In the genomic region with DNA sequence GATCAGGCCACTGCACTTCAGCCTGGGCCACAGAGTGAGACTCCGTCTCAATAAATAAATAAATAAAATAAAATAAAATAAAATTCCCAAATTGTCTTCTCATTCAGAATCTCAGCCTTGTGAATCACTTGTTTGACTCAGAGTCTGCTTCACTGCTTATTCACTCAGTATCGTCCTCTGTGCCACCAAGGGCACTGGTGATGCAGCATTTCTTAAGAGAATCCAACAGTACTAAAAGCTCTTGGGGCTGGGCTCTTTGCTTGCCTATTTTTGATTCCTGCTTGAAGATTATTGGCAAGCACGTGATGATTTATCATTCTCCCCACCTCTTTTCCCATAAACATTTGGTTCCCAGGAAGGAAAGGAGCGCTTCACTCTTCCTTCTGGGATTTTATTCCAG, we compare ENCODE assay signal across 14 cellular contexts. TPM values are rescaled to one million over a fixed set of nuclear protein-coding genes. Genes with fewer than 3 reads are reported as not detected.
DNase-seq lines count a peak whose midpoint lies in the region; ATAC-seq and TF ChIP-seq lines count a peak whose summit lies in the region.
"Had no signal": no experiment of that assay in that cellular context is flagged by ENCODE, and none has a peak within 500 bp of the region (broad histone marks: within the 10 kb centered on the region; RNA-seq: fewer than 3 reads in every experiment).

No MANE protein-coding gene starts in this region.

- H3K4me3 ChIP-seq in RWPE2 (ENCODE audit: severe bottlenecking), result no peak overlapping the region
- H3K4me3 ChIP-seq: hepatocyte, transverse colon had no signal

- no peak for TF ChIP-seq CTCF in RWPE2 (IDR thresholded peaks at IDR 0.05; ENCODE audit: poor library complexity, severe bottlenecking)
- no peak for TF ChIP-seq CTCF in omental fat pad (IDR thresholded peaks at IDR 0.05)

- H3K9me3 ChIP-seq in RWPE2 (ENCODE audit: severe bottlenecking), result no peaks in the 10 kb centered on the region
- H3K9me3 ChIP-seq: transverse colon had no signal

- intact Hi-C loops in posterior cingulate gyrus (cut with DNase I), result no loop called here

- DNase-seq in GM04504 (ENCODE audit: low read depth) (peak; percentile 30), RWPE2 (ENCODE audit: low spot score) (no peak), fibroblast of gingiva (ENCODE audit: low read depth) (peak; percentile 6), stromal cell of bone marrow (ENCODE audit: low read depth) (peak; percentile 85), posterior cingulate gyrus (no peak), omental fat pad (ENCODE audit: low spot score) (no peak)
- DNase-seq: activated CD4-positive, alpha-beta T cell treated with anti-CD3 and anti-CD28 coated beads, Interleukin-2, amount 50 U/mL, for 48 hours; GDM1; midbrain; NCI-H1105; NCI-H2227 treated with DMSO at 0.1 percent for 48 hours; transverse colon had no signal

- 0 out of 3 replicates have a peak, but pooled peaks have one; percentile 51 for ATAC-seq in RWPE2 (ENCODE audit: low read depth)
- ATAC-seq in GM18511 (IDR thresholded peaks at IDR 0.05; ENCODE audit: unreplicated experiment), result no peak
- no peak for ATAC-seq in omental fat pad (ENCODE audit: low FRiP score)

- no peaks in the 10 kb centered on the region for H3K27me3 ChIP-seq in RWPE2 (ENCODE audit: insufficient read depth, poor library complexity, severe bottlenecking)
- H3K27me3 ChIP-seq: hepatocyte, transverse colon had no signal

- H3K4me1 ChIP-seq in RWPE2 (ENCODE audit: insufficient read depth, poor library complexity, severe bottlenecking), result no peaks in the 10 kb centered on the region
- H3K4me1 ChIP-seq: transverse colon had no signal

- no peak overlapping the region for H3K27ac ChIP-seq in RWPE2 (ENCODE audit: poor library complexity, severe bottlenecking)
- H3K27ac ChIP-seq: hepatocyte, transverse colon had no signal

- H3K36me3 ChIP-seq in RWPE2 (ENCODE audit: low read depth), result no peaks in the 10 kb centered on the region
- H3K36me3 ChIP-seq: transverse colon had no signal

RNA-seq across cellular contexts. Expression of a gene that starts 54.8 kb away (rescaled TPM):
- total RNA-seq in omental fat pad, result 100 to 1,000 TPM; 209 to 262 (median 236) TPM

Comparison
In these comparisons a context has a peak if more than half of its experiments do, and no peak if none do; other contexts are left out.
1. DNase-seq: peak in GM04504 (single experiment), fibroblast of gingiva (single experiment) and stromal cell of bone marrow (single experiment); none in RWPE2 (single experiment), posterior cingulate gyrus (0 of 10) and omental fat pad (single experiment).